ENCODE assay signal across 18 cellular contexts in genomic region chr2:69123182-69123581, GRCh38.
"Had no signal": no experiment of that assay in that cellular context is flagged by ENCODE, and none has a peak within 500 bp of the region (broad histone marks: within the 10 kb centered on the region; RNA-seq: fewer than 3 reads in every experiment).

No MANE protein-coding gene starts in this region.

- ATAC-seq: activated CD8-positive, alpha-beta T cell treated with anti-CD3 and anti-CD28 coated beads, Interleukin-2, amount 10 ng/mL, durations not matched to agents 7 days and 5 days; effector memory CD8-positive, alpha-beta T cell; left lung; sciatic nerve; SK-N-SH treated with all-trans-retinoic acid at 6 μM for 48 hours; stimulated activated naive B cell treated with anti-CD40 and anti-IgM and Interleukin-4, amounts not matched to agents 10 μg/mL and 1 μg/mL and 100 μg/mL, for 72 hours; T-cell had no signal

- DNase-seq: activated B cell treated with CpG ODN at 0.5 μM for 24 hours; activated CD4-positive, alpha-beta T cell treated with anti-CD3 and anti-CD28 coated beads for 4 hours; activated CD8-positive, alpha-beta T cell treated with anti-CD3 and anti-CD28 coated beads, Interleukin-2, amount 10 ng/mL, durations not matched to agents 7 days and 5 days; activated naive CD4-positive, alpha-beta T cell treated with Interleukin-2 at 50 U/mL for 16 hours; activated T-cell treated with anti-CD3 and anti-CD28 coated beads, Interleukin-2, amount 50 U/mL, for 24 hours; anterior cingulate cortex; cerebellar nuclear complex; effector memory CD8-positive, alpha-beta T cell; foreskin fibroblast; left lung; spleen; stimulated activated naive B cell treated with anti-CD40 and anti-IgM and Interleukin-4, amounts not matched to agents 10 μg/mL and 1 μg/mL and 100 μg/mL, for 72 hours; T-cell; thyroid gland had no signal

- H3K27ac ChIP-seq: breast epithelium, left lung, prostate gland, spleen, thyroid gland had no signal

- H3K9me3 ChIP-seq: breast epithelium, left lung, prostate gland, spleen, thyroid gland had no signal

- H3K27me3 ChIP-seq: breast epithelium, left lung, spleen, thyroid gland had no signal

- H3K36me3 ChIP-seq: breast epithelium, left lung, prostate gland, thyroid gland had no signal

- H3K4me1 ChIP-seq: left lung, prostate gland, spleen had no signal

- H3K4me3 ChIP-seq: breast epithelium, left lung, prostate gland, spleen, thyroid gland had no signal
